Comparison of ENCODE assay signal across 8 cellular contexts in the genomic region with DNA sequence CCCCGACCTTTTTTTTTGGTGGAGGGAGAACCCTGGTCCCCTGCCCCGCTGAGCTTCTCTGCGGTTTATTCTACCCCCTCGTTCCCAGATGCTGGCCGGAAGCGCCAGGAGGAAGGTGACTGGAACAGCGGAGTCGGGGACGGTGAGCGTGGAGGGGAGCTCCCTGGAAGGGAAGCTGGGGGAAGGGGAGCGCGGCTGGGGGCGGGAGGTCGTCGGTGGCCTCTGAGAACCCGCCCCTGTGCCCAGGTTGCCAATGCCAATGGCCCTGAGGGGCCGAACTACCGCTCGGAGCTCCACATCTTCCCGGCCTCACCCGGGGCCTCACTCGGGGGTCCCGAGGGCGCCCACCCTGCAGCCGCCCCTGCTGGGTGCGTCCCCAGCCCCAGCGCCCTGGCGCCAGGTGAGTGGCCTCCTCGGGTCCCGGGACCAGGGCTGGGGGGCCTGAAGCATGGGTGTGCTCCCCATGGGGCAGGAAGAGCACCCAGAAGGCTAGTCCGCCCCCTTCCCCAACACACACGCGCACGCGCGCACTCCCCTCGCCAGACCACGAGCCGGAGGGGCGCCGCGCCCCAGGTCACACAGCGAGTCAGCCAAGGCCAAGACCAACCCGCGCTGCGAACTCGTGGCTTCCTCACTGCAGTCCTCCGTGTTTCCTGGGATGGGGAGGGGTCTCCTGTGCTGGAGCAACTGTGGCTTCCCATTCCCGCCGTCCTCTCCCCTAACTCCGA. TPM values are rescaled to one million over a fixed set of nuclear protein-coding genes. Genes with fewer than 3 reads are reported as not detected.
A peak's percentile ranks its signal among the peaks of the same experiment; 100 is the strongest.
DNase-seq lines count a peak whose midpoint lies in the region; ATAC-seq and TF ChIP-seq lines count a peak whose summit lies in the region.

No MANE protein-coding gene starts in this region.

- intact Hi-C loops in natural killer cell (cut with micrococcal nuclease): no loop called here

- peaks cover 0 to 2% (median 0%) of the 10 kb centered on the region in 11 experiments; a peak in 1 of 22 replicates for H3K36me3 ChIP-seq in BLaER1 treated with 17β-estradiol and CSF1 and Interleukin-3, amounts not matched to agents 10 nM and 100 nM
- H3K36me3 ChIP-seq in HUES6 (ENCODE audit: control insufficient read depth, insufficient read depth, low read length) (0 out of 2 replicates have a peak, but pooled peaks cover 3% of the 10 kb centered on the region), SJCRH30 (no peaks in the 10 kb centered on the region)

- ATAC-seq in effector memory CD8-positive, alpha-beta T cell (replicated peaks): peak; percentile 67
- ATAC-seq in natural killer cell: peak; percentile 54 to 68 (median 64)
- no peak for ATAC-seq in HG03175 (IDR thresholded peaks at IDR 0.05; ENCODE audit: unreplicated experiment)

- H4K20me1 ChIP-seq in BLaER1 treated with 17β-estradiol and CSF1 and Interleukin-3, amounts not matched to agents 10 nM and 100 nM: 0 out of 22 replicates have a peak, but pooled peaks cover 0 to 7% (median 0%) of the 10 kb centered on the region in 11 experiments

- no peak for TF ChIP-seq CTCF in natural killer cell (IDR thresholded peaks at IDR 0.05)

- H3K9ac ChIP-seq in BLaER1 treated with 17β-estradiol and CSF1 and Interleukin-3, amounts not matched to agents 10 nM and 100 nM: peak overlapping the region; percentile 56 to 74 (median 71); a peak in 21 of 22 replicates
- peak overlapping the region; percentile 96 for H3K9ac ChIP-seq in HUES6 (ENCODE audit: low read length)

- H3K27ac ChIP-seq in BLaER1 treated with 17β-estradiol and CSF1 and Interleukin-3, amounts not matched to agents 10 nM and 100 nM: peak overlapping the region in 9 of 11 experiments; percentile 27 to 69 (median 59); a peak in 16 of 22 replicates
- H3K27ac ChIP-seq in HUES6 (ENCODE audit: low read depth, low read length) (peak overlapping the region; percentile 90), SJCRH30 (no peak overlapping the region)

- H3K36me3 Mint-ChIP-seq in effector memory CD8-positive, alpha-beta T cell (ENCODE audit: insufficient read depth): no peaks in the 10 kb centered on the region
- H3K36me3 Mint-ChIP-seq in natural killer cell: no peaks in the 10 kb centered on the region

- peak overlapping the region; percentile 95 to 100 (median 99) for H3K4me2 ChIP-seq in BLaER1 treated with 17β-estradiol and CSF1 and Interleukin-3, amounts not matched to agents 10 nM and 100 nM

- peaks cover 17 to 34% (median 23%) of the 10 kb centered on the region in 10 experiments for H3K4me1 ChIP-seq in BLaER1 treated with 17β-estradiol and CSF1 and Interleukin-3, amounts not matched to agents 10 nM and 100 nM
- H3K4me1 ChIP-seq in HUES6 (ENCODE audit: control insufficient read depth, insufficient read depth, low read length): peaks cover 31% of the 10 kb centered on the region
- H3K4me1 ChIP-seq in SJCRH30: peaks cover 6% of the 10 kb centered on the region; the same call in 1 of the 2 replicates

- H3K9me3 ChIP-seq in BLaER1 treated with 17β-estradiol and CSF1 and Interleukin-3, amounts not matched to agents 10 nM and 100 nM (replicated peaks in 1 of 11): no peaks in the 10 kb centered on the region
- no peaks in the 10 kb centered on the region for H3K9me3 ChIP-seq in HUES6 (ENCODE audit: control insufficient read depth, insufficient read depth, low read depth, low read length)
- H3K9me3 ChIP-seq in SJCRH30 (replicated peaks): no peaks in the 10 kb centered on the region

- H3K4me3 Mint-ChIP-seq in effector memory CD8-positive, alpha-beta T cell: peak overlapping the region; percentile 64 to 76
- peak overlapping the region; percentile 78 for H3K4me3 Mint-ChIP-seq in natural killer cell

- peaks cover 16 to 32% of the 10 kb centered on the region in 2 donors for H3K27me3 Mint-ChIP-seq in effector memory CD8-positive, alpha-beta T cell
- H3K27me3 Mint-ChIP-seq in natural killer cell (ENCODE audit: low read depth in 2 of 2): peaks cover 8 to 16% of the 10 kb centered on the region in 2 donors

- H3K4me3 ChIP-seq in BLaER1 treated with 17β-estradiol and CSF1 and Interleukin-3, amounts not matched to agents 10 nM and 100 nM: peak overlapping the region; percentile 49 to 73 (median 63)
- H3K4me3 ChIP-seq in HUES6 (ENCODE audit: low read depth, low read length): peak overlapping the region; percentile 94
- no peak overlapping the region for H3K4me3 ChIP-seq in SJCRH30

- H3K27me3 ChIP-seq in BLaER1 treated with 17β-estradiol and CSF1 and Interleukin-3, amounts not matched to agents 10 nM and 100 nM: peaks cover 23 to 35% (median 29%) of the 10 kb centered on the region in 11 experiments
- H3K27me3 ChIP-seq in HUES6 (ENCODE audit: control insufficient read depth, insufficient read depth, low read length) (no peaks in the 10 kb centered on the region), SJCRH30 (peaks cover 4% of the 10 kb centered on the region; the same call in 1 of the 2 replicates)

- no peaks in the 10 kb centered on the region for H3K9me3 Mint-ChIP-seq in effector memory CD8-positive, alpha-beta T cell
- no peaks in the 10 kb centered on the region for H3K9me3 Mint-ChIP-seq in natural killer cell

- H3K4me1 Mint-ChIP-seq in effector memory CD8-positive, alpha-beta T cell (ENCODE audit: low read depth in 2 of 2): peaks cover 5% of the 10 kb centered on the region in 2 donors
- no peaks in the 10 kb centered on the region for H3K4me1 Mint-ChIP-seq in natural killer cell

- DNase-seq in effector memory CD8-positive, alpha-beta T cell: no peak
- DNase-seq in natural killer cell (no peak), SJCRH30 (no peak), DMS153 (lab: John Stamatoyannopoulos, UW) (no peak), kidney glomerular epithelial cell (lab: John Stamatoyannopoulos, UW) (no peak)

- no peak overlapping the region for H3K27ac Mint-ChIP-seq in effector memory CD8-positive, alpha-beta T cell
- peak overlapping the region in 1 of 2 donors; percentile 52 for H3K27ac Mint-ChIP-seq in natural killer cell

RNA-seq across cellular contexts. Expression of gene MYOZ3, which starts 10.6 kb away (rescaled TPM):
- total RNA-seq in natural killer cell: not detected
- total RNA-seq in SJCRH30 (2014; rRNA removed; shearing (Covaris generic)): 0.02 TPM in 1 of 2 replicates, not detected in the other

RNA-seq across cellular contexts. Expression of gene RBM22, which starts 29.2 kb away (rescaled TPM):
- 100 to 1,000 TPM; 136 to 149 (median 145) TPM for total RNA-seq in natural killer cell
- 50.5 and 55.2 TPM in 2 replicates for total RNA-seq in SJCRH30 (2014; rRNA removed; shearing (Covaris generic))

RNA-seq across cellular contexts. Expression of gene SYNPO, which starts 31.2 kb away (rescaled TPM):
- total RNA-seq in natural killer cell: under 1 TPM in 2 of 3 donors, not detected in 1; 0.16 to 0.48 TPM
- total RNA-seq in SJCRH30 (2014; rRNA removed; shearing (Covaris generic)): 2.3 and 3.2 TPM in 2 replicates
